Comparison of ENCODE assay signal across 8 cellular contexts in the genomic region with DNA sequence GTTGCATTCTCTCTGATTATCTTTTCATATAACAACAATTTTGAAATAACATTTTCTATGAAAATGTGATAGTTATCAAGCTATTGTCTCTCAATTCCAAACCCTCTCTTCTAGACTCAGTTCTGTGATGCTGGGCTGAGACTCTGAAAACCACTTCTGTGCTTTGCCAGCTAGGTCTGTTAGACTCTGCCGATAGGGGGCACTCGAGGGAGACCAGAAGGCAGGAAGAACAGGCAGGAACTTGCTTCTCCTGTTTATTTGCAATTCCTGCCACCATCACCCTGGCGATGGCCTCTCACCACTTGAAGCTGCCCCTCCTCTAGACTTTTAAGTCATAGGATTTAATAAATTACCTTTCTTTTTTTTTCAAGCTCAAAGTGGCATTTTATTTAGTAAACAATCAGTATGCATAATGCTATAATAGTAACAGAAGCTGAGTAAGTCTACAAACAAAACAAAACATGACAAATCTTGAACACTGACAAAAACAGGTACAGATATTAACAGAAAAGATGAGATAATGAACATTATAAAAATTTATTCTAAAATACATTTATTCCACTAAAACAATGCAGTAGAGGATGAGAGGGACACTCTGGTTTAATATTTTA. TPM values are rescaled to one million over a fixed set of nuclear protein-coding genes. Genes with fewer than 3 reads are reported as not detected.
DNase-seq lines count a peak whose midpoint lies in the region; ATAC-seq lines count a peak whose summit lies in the region.

No MANE protein-coding gene starts in this region.

- peak; percentile 94 for DNase-seq in DMS53 (lab: John Stamatoyannopoulos, UW)
- peak; percentile 89 for DNase-seq in Karpas-422
- peak; percentile 10 for DNase-seq in SHP77 treated with DMSO at 0.1 percent for 48 hours (lab: John Stamatoyannopoulos, UW)
- peak; percentile 85 for DNase-seq in activated effector memory CD4-positive, alpha-beta T cell treated with anti-CD3 and anti-CD28 coated beads, Interleukin-2, amount 50 U/mL, for 16 hours
- peak; percentile 62 for DNase-seq in glomerular visceral epithelial cell (ENCODE audit: extremely low spot score)
- peak; percentile 76 for DNase-seq in renal cortical epithelial cell (ENCODE audit: low read depth)
- no peak for DNase-seq in GOT3 (lab: John Stamatoyannopoulos, UW)

- no peak overlapping the region for H3K4me2 ChIP-seq in Karpas-422 (ENCODE audit: low read depth, low read length, poor library complexity, severe bottlenecking)

- no peaks in the 10 kb centered on the region for H3K36me3 ChIP-seq in Karpas-422 (ENCODE audit: insufficient read depth, low read length)

- H3K27ac ChIP-seq in Karpas-422 (ENCODE audit: low read length): no peak overlapping the region

- no peaks in the 10 kb centered on the region for H3K9me2 ChIP-seq in Karpas-422 (replicated peaks; ENCODE audit: insufficient read depth, low read length)

- H2AFZ ChIP-seq in Karpas-422 (ENCODE audit: low read length): no peak overlapping the region

- H3K79me2 ChIP-seq in Karpas-422 (ENCODE audit: low read length): no peaks in the 10 kb centered on the region

- no peaks in the 10 kb centered on the region for H3K27me3 ChIP-seq in Karpas-422 (ENCODE audit: low read length)

- peak; percentile 80 for ATAC-seq in GM21515 (IDR thresholded peaks at IDR 0.05; ENCODE audit: unreplicated experiment)

- no peak overlapping the region for H3K9ac ChIP-seq in Karpas-422 (ENCODE audit: low read length)

- no peaks in the 10 kb centered on the region for H3K4me1 ChIP-seq in Karpas-422 (ENCODE audit: low read length)

- no peaks in the 10 kb centered on the region for H3K9me3 ChIP-seq in Karpas-422 (ENCODE audit: low read length)

- no peak overlapping the region for H3K4me3 ChIP-seq in Karpas-422 (ENCODE audit: low read length)

- H4K20me1 ChIP-seq in Karpas-422 (ENCODE audit: insufficient read depth, low read depth, low read length): no peaks in the 10 kb centered on the region

RNA-seq across cellular contexts. Expression of gene RASL11B, which starts 49.7 kb away (rescaled TPM):
- not detected in 2 replicates for total RNA-seq in Karpas-422 (2014; rRNA removed; shearing (Covaris generic); ENCODE audit: low replicate concordance)
- total RNA-seq in renal cortical epithelial cell: 4.7 and 21.2 TPM in 2 replicates
